Comparison of ENCODE assay signal across 16 cellular contexts in genomic region chr14:95725685-95726336, GRCh38. TPM values are rescaled to one million over a fixed set of nuclear protein-coding genes. Genes with fewer than 3 reads are reported as not detected.
DNase-seq lines count a peak whose midpoint lies in the region; ATAC-seq and TF ChIP-seq lines count a peak whose summit lies in the region.
"Had no signal": no experiment of that assay in that cellular context is flagged by ENCODE, and none has a peak within 500 bp of the region (broad histone marks: within the 10 kb centered on the region; RNA-seq: fewer than 3 reads in every experiment).

No MANE protein-coding gene starts in this region.

- peaks cover 2% of the 10 kb centered on the region for H3K27me3 Mint-ChIP-seq in neural progenitor cell (ENCODE audit: insufficient read depth, low read depth)

- H3K27ac ChIP-seq in neural progenitor cell (no peak overlapping the region), suprapubic skin (no peak overlapping the region)

- H3K9me3 ChIP-seq in neural progenitor cell (ENCODE audit: low read depth) (no peaks in the 10 kb centered on the region), suprapubic skin (peaks cover 7% of the 10 kb centered on the region)
- H3K9me3 ChIP-seq: HAP-1 had no signal

- H3K4me1 ChIP-seq in neural progenitor cell: no peaks in the 10 kb centered on the region
- H3K4me1 ChIP-seq in suprapubic skin: no peaks in the 10 kb centered on the region
- H3K4me1 ChIP-seq: HAP-1 had no signal

- DNase-seq in neural progenitor cell (ENCODE audit: low spot score) (no peak), NCI-H1092 (lab: John Stamatoyannopoulos, UW) (no peak), suprapubic skin (ENCODE audit: low spot score in 2 of 2) (no peak), middle frontal gyrus (ENCODE audit: extremely low spot score, low spot score) (no peak), NCI-H2029 (lab: John Stamatoyannopoulos, UW) (no peak)
- DNase-seq: activated T-cell treated with anti-CD3 and anti-CD28 coated beads, Interleukin-2, amount 50 U/mL, for 1 hour; DMS 273 treated with DMSO at 0.1 percent for 48 hours; erythroblast; immature natural killer cell; MM.1S had no signal

- TF ChIP-seq POLR2A in suprapubic skin (IDR thresholded peaks at IDR 0.05): no peak

- WGBS in suprapubic skin: 89% methylated on average over 5 of the region's 5 CpGs

- no peak overlapping the region for H2AFZ ChIP-seq in neural progenitor cell (replicated peaks)

- no peaks in the 10 kb centered on the region for H4K20me1 ChIP-seq in neural progenitor cell (ENCODE audit: low read depth)

- ATAC-seq in GM18907 (IDR thresholded peaks at IDR 0.05; ENCODE audit: unreplicated experiment) (peak; percentile 88), GM21529 (IDR thresholded peaks at IDR 0.05; ENCODE audit: unreplicated experiment) (peak; percentile 84), HG03103 (IDR thresholded peaks at IDR 0.05; ENCODE audit: low read depth, unreplicated experiment) (peak; percentile 46)

- peak overlapping the region; percentile 40 for H3K27ac Mint-ChIP-seq in neural progenitor cell
- H3K27ac Mint-ChIP-seq: immature natural killer cell had no signal

- no peak overlapping the region for H3K9ac ChIP-seq in neural progenitor cell

- H3K79me2 ChIP-seq in neural progenitor cell (ENCODE audit: low read depth): no peaks in the 10 kb centered on the region

- no peaks in the 10 kb centered on the region for H3K36me3 Mint-ChIP-seq in neural progenitor cell

- H3K4me3 ChIP-seq in neural progenitor cell (no peak overlapping the region), suprapubic skin (no peak overlapping the region)
- H3K4me3 ChIP-seq: HAP-1 had no signal

- H3K4me1 Mint-ChIP-seq in neural progenitor cell: no peaks in the 10 kb centered on the region
- H3K4me1 Mint-ChIP-seq: immature natural killer cell had no signal

- no peak for TF ChIP-seq EP300 in suprapubic skin (IDR thresholded peaks at IDR 0.05)

- H3F3A ChIP-seq in neural progenitor cell (ENCODE audit: low read depth): no peaks in the 10 kb centered on the region

- H3K27me3 ChIP-seq in neural progenitor cell (no peaks in the 10 kb centered on the region), suprapubic skin (peaks cover 32% of the 10 kb centered on the region)

- peaks cover 2% of the 10 kb centered on the region for H3K9me3 Mint-ChIP-seq in neural progenitor cell

- TF ChIP-seq CTCF in neural progenitor cell (IDR thresholded peaks at IDR 0.05) (no peak), suprapubic skin (IDR thresholded peaks at IDR 0.05) (no peak)

- H3K36me3 ChIP-seq in neural progenitor cell (no peaks in the 10 kb centered on the region), suprapubic skin (no peaks in the 10 kb centered on the region)
- H3K36me3 ChIP-seq: HAP-1 had no signal

- H3K4me2 ChIP-seq in neural progenitor cell: no peak overlapping the region

- H3K4me3 Mint-ChIP-seq in neural progenitor cell: no peak overlapping the region
- H3K4me3 Mint-ChIP-seq: immature natural killer cell had no signal

RNA-seq across cellular contexts. Expression of gene TCL1A, which starts 11.9 kb away (rescaled TPM):
- total RNA-seq in neural progenitor cell (ENCODE audit: low replicate concordance) (not detected in 2 replicates), suprapubic skin (not detected)
- total RNA-seq: bronchial epithelial cell, temporal lobe had no signal

RNA-seq across cellular contexts. Expression of gene TCL1B, which starts 39.6 kb away (rescaled TPM):
- 0.12 TPM in 1 of 2 replicates, not detected in the other for total RNA-seq in neural progenitor cell (ENCODE audit: low replicate concordance)
- not detected for total RNA-seq in suprapubic skin
- total RNA-seq: bronchial epithelial cell, temporal lobe had no signal
